In the genomic region with DNA sequence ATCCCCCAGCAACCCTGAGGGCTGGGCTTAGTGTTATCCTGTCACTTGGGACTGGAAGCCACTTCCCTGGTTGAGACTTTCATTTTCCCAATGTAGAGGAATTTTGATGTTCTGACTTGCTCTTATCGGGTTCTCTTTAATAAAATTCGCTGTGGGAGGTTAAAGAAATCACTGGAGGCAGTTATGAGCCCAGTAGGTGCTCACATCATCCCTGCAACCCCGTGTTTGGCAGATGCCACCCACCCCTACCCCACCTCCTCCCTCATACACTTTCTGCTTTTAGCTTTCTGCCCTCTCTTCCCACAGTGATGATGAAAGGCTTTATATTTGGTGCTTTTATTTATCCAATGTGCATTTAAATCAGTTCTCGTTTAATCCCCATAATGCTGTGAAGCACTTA, we compare ENCODE assay signal across 23 cellular contexts.
A peak's percentile ranks its signal among the peaks of the same experiment; 100 is the strongest.
DNase-seq lines count a peak whose midpoint lies in the region; ATAC-seq and TF ChIP-seq lines count a peak whose summit lies in the region.
"Had no signal": no experiment of that assay in that cellular context is flagged by ENCODE, and none has a peak within 500 bp of the region (broad histone marks: within the 10 kb centered on the region; RNA-seq: fewer than 3 reads in every experiment).

No MANE protein-coding gene starts in this region.

- 56% methylated on average over 4 of the region's 4 CpGs for WGBS in right cardiac atrium

- H3K27me3 ChIP-seq in right cardiac atrium (ENCODE audit: control insufficient read depth, insufficient read depth): no peaks in the 10 kb centered on the region
- H3K27me3 ChIP-seq: BE2C had no signal

- H3K4me3 ChIP-seq in right cardiac atrium (ENCODE audit: low read length): no peak overlapping the region
- H3K4me3 ChIP-seq: GM23248, PC-9 had no signal

- intact Hi-C loops in cardiac septum (cut with DNase I): no loop called here
- intact Hi-C loops in Right ventricle myocardium inferior (cut with DNase I): loop anchor here (5.0 kb wide), 1 partner anchor 61 kb away; no protein-coding TSS in a partner anchor
- intact Hi-C loops in right cardiac atrium (cut with DNase I): loop anchor here in 1 of 4 donors (10.0 kb wide), 1 partner anchor 118 kb away; no protein-coding TSS in a partner anchor

- TF ChIP-seq CTCF in glutamatergic neuron (IDR thresholded peaks at IDR 0.05; ENCODE audit: partially characterized antibody, unreplicated experiment): no peak

- ATAC-seq in Right ventricle myocardium inferior (no peak), right cardiac atrium (no peak)
- ATAC-seq in stimulated activated memory B cell treated with anti-CD40 and anti-IgM and Interleukin-4, amounts not matched to agents 10 μg/mL and 1 μg/mL and 100 μg/mL, for 72 hours: no peak

- no peaks in the 10 kb centered on the region for H3K9me3 ChIP-seq in right cardiac atrium (ENCODE audit: control insufficient read depth, low read length)
- H3K9me3 ChIP-seq: BE2C had no signal

- H3K4me1 Mint-ChIP-seq in glutamatergic neuron (ENCODE audit: low read depth, unreplicated experiment): peaks cover 29% of the 10 kb centered on the region
- no peaks in the 10 kb centered on the region for H3K4me1 Mint-ChIP-seq in stimulated activated memory B cell treated with anti-CD40 and anti-IgM and Interleukin-4, amounts not matched to agents 10 μg/mL and 1 μg/mL and 100 μg/mL, for 72 hours
- H3K4me1 Mint-ChIP-seq: CD4-positive, CD25-positive, alpha-beta regulatory T cell had no signal

- H3K27ac Mint-ChIP-seq in glutamatergic neuron (ENCODE audit: unreplicated experiment): no peak overlapping the region
- H3K27ac Mint-ChIP-seq in stimulated activated memory B cell treated with anti-CD40 and anti-IgM and Interleukin-4, amounts not matched to agents 10 μg/mL and 1 μg/mL and 100 μg/mL, for 72 hours: no peak overlapping the region
- H3K27ac Mint-ChIP-seq: CD4-positive, CD25-positive, alpha-beta regulatory T cell had no signal

- H3K27me3 Mint-ChIP-seq in glutamatergic neuron (ENCODE audit: unreplicated experiment): no peaks in the 10 kb centered on the region
- H3K27me3 Mint-ChIP-seq in stimulated activated memory B cell treated with anti-CD40 and anti-IgM and Interleukin-4, amounts not matched to agents 10 μg/mL and 1 μg/mL and 100 μg/mL, for 72 hours: peaks cover 12% of the 10 kb centered on the region
- H3K27me3 Mint-ChIP-seq: CD4-positive, CD25-positive, alpha-beta regulatory T cell had no signal

- peaks cover 7% of the 10 kb centered on the region for H3K36me3 Mint-ChIP-seq in glutamatergic neuron (ENCODE audit: unreplicated experiment)
- H3K36me3 Mint-ChIP-seq in stimulated activated memory B cell treated with anti-CD40 and anti-IgM and Interleukin-4, amounts not matched to agents 10 μg/mL and 1 μg/mL and 100 μg/mL, for 72 hours: no peaks in the 10 kb centered on the region
- H3K36me3 Mint-ChIP-seq: CD4-positive, CD25-positive, alpha-beta regulatory T cell had no signal

- peaks cover 7% of the 10 kb centered on the region for H3K4me1 ChIP-seq in right cardiac atrium (ENCODE audit: control insufficient read depth, insufficient read depth, low read length)
- H3K4me1 ChIP-seq: BE2C had no signal

- peak overlapping the region; percentile 30 for H3K4me3 Mint-ChIP-seq in glutamatergic neuron (ENCODE audit: unreplicated experiment)
- H3K4me3 Mint-ChIP-seq in stimulated activated memory B cell treated with anti-CD40 and anti-IgM and Interleukin-4, amounts not matched to agents 10 μg/mL and 1 μg/mL and 100 μg/mL, for 72 hours: no peak overlapping the region
- H3K4me3 Mint-ChIP-seq: CD4-positive, CD25-positive, alpha-beta regulatory T cell had no signal

- peak overlapping the region; percentile 65 for H3K27ac ChIP-seq in right cardiac atrium (ENCODE audit: low read length)
- H3K27ac ChIP-seq: GM23248, PC-9 had no signal

- peaks cover 4% of the 10 kb centered on the region for H3K9me3 Mint-ChIP-seq in glutamatergic neuron (ENCODE audit: unreplicated experiment)
- H3K9me3 Mint-ChIP-seq in stimulated activated memory B cell treated with anti-CD40 and anti-IgM and Interleukin-4, amounts not matched to agents 10 μg/mL and 1 μg/mL and 100 μg/mL, for 72 hours: peaks cover 5% of the 10 kb centered on the region

- DNase-seq in cardiac septum (ENCODE audit: low spot score) (peak; percentile 54), Right ventricle myocardium inferior (ENCODE audit: missing footprints) (no peak), glutamatergic neuron (no peak), right cardiac atrium (no peak), NCI-H1417 treated with DMSO at 0.1 percent for 48 hours (lab: John Stamatoyannopoulos, UW) (no peak), T-helper 2 cell (no peak)
- DNase-seq: 8988T; ACHN; BE2C; CD4-positive, CD25-positive, alpha-beta regulatory T cell; DMS153; DND-41; GM23248; H7; KBM-7; MV-4-11; NCI-H1105; NCI-H1694; NCI-H2029 treated with DMSO at 0.1 percent for 48 hours; NCI-H526 treated with DMSO at 0.1 percent for 48 hours; PC-9; SHP77 had no signal
